In genomic region chr5:151174612-151175101, GRCh38 we compare ENCODE assay signal across 12 cellular contexts. TPM values are rescaled to one million over a fixed set of nuclear protein-coding genes. Genes with fewer than 3 reads are reported as not detected.
DNase-seq lines count a peak whose midpoint lies in the region; TF ChIP-seq lines count a peak whose summit lies in the region.
"Had no signal": no experiment of that assay in that cellular context is flagged by ENCODE, and none has a peak within 500 bp of the region (broad histone marks: within the 10 kb centered on the region; RNA-seq: fewer than 3 reads in every experiment).

No MANE protein-coding gene starts in this region.

- DNase-seq in BE2C (peak; percentile 73), NCI-H1694 (lab: John Stamatoyannopoulos, UW) (peak; percentile 65), fibroblast of lung (ENCODE audit: low read depth in 2 of 2) (peak in 1 of 2 donors; percentile 15), trophoblast cell (peak; percentile 31 to 60), Karpas-422 (no peak), OCI-M2 (lab: John Stamatoyannopoulos, UW; ENCODE audit: unreplicated experiment) (no peak), cerebellum (ENCODE audit: low spot score) (no peak), NCI-H226 (no peak)
- DNase-seq: activated CD4-positive, alpha-beta memory T cell treated with anti-CD3 and anti-CD28 coated beads for 36 hours; HFFc6; midbrain had no signal

- H3K4me2 ChIP-seq in fibroblast of lung (ENCODE audit: extremely low read depth, insufficient read depth, low read length) (peak overlapping the region; percentile 63), trophoblast cell (ENCODE audit: low read length) (no peak overlapping the region), Karpas-422 (ENCODE audit: low read depth, low read length, poor library complexity, severe bottlenecking) (no peak overlapping the region)
- H3K4me2 ChIP-seq: BLaER1 treated with 17β-estradiol and CSF1 and Interleukin-3, amounts not matched to agents 10 nM and 100 nM had no signal

- H2BK120ac ChIP-seq in trophoblast cell (ENCODE audit: insufficient read depth, low read length, poor library complexity): no peak overlapping the region

- no peak overlapping the region for H3K4ac ChIP-seq in trophoblast cell (ENCODE audit: low read depth, low read length)

- H3K18ac ChIP-seq in trophoblast cell (ENCODE audit: low read length): no peak overlapping the region

- H3K14ac ChIP-seq in trophoblast cell (ENCODE audit: low read length): no peak overlapping the region

- peak overlapping the region; percentile 36 for H2AFZ ChIP-seq in fibroblast of lung (ENCODE audit: low read length)
- no peak overlapping the region for H2AFZ ChIP-seq in trophoblast cell (ENCODE audit: insufficient read depth, low read length, poor library complexity)
- H2AFZ ChIP-seq in Karpas-422 (ENCODE audit: low read length): no peak overlapping the region

- H4K91ac ChIP-seq in trophoblast cell (ENCODE audit: low read depth, low read length): no peak overlapping the region

- no peak for TF ChIP-seq CTCF in BE2C (IDR thresholded peaks at IDR 0.05; ENCODE audit: low read depth, low read length)
- TF ChIP-seq CTCF in fibroblast of lung (conservative IDR thresholded peaks at IDR 0.05 in 1 of 2, IDR thresholded peaks at IDR 0.05 in 1 of 2; ENCODE audit: low read depth in 1 of 2, low read length in 2 of 2): no peak

- no peaks in the 10 kb centered on the region for H3K36me3 ChIP-seq in BE2C
- H3K36me3 ChIP-seq in fibroblast of lung (ENCODE audit: control insufficient read depth, insufficient read depth, low read length): no peaks in the 10 kb centered on the region
- no peaks in the 10 kb centered on the region for H3K36me3 ChIP-seq in trophoblast cell (ENCODE audit: control insufficient read depth in 1 of 2, insufficient read depth in 2 of 2, low read length in 2 of 2)
- H3K36me3 ChIP-seq in Karpas-422 (ENCODE audit: insufficient read depth, low read length): peaks cover 31% of the 10 kb centered on the region

- H3K79me2 ChIP-seq in fibroblast of lung (ENCODE audit: control insufficient read depth, insufficient read depth, low read length) (no peaks in the 10 kb centered on the region), trophoblast cell (ENCODE audit: control insufficient read depth, insufficient read depth, low read length, poor library complexity) (no peaks in the 10 kb centered on the region), Karpas-422 (ENCODE audit: low read length) (no peaks in the 10 kb centered on the region)

- no peak overlapping the region for H2BK12ac ChIP-seq in trophoblast cell (ENCODE audit: low read length)

- no peak overlapping the region for H2BK5ac ChIP-seq in trophoblast cell (ENCODE audit: low read depth, low read length, poor library complexity)

- no CpG with 5 or more reads among the region's 15 CpGs for WGBS in trophoblast cell (ENCODE audit: extremely low coverage, insufficient coverage, insufficient read length)

- H2AK5ac ChIP-seq in trophoblast cell (ENCODE audit: low read length): no peak overlapping the region

- H3K27ac ChIP-seq in fibroblast of lung (ENCODE audit: insufficient read depth, low read length) (no peak overlapping the region), trophoblast cell (ENCODE audit: low read depth, low read length) (no peak overlapping the region), Karpas-422 (ENCODE audit: low read length) (no peak overlapping the region)
- H3K27ac ChIP-seq: BLaER1 treated with 17β-estradiol and CSF1 and Interleukin-3, amounts not matched to agents 10 nM and 100 nM had no signal

- H3K9me3 ChIP-seq in BE2C (no peaks in the 10 kb centered on the region), fibroblast of lung (ENCODE audit: control insufficient read depth, insufficient read depth, low read depth, low read length) (no peaks in the 10 kb centered on the region), trophoblast cell (ENCODE audit: insufficient read depth, low read depth, low read length) (peaks cover 1% of the 10 kb centered on the region), Karpas-422 (ENCODE audit: low read length) (no peaks in the 10 kb centered on the region)
- H3K9me3 ChIP-seq: BLaER1 treated with 17β-estradiol and CSF1 and Interleukin-3, amounts not matched to agents 10 nM and 100 nM had no signal

- H4K12ac ChIP-seq in trophoblast cell (ENCODE audit: low read depth, low read length): no peak overlapping the region

- H3K4me3 ChIP-seq in BE2C (ENCODE audit: low read depth, low read length) (peak overlapping the region; percentile 48), fibroblast of lung (replicated peaks in 1 of 4; ENCODE audit: control extremely low read depth in 1 of 4, insufficient read depth in 1 of 4, low read depth in 3 of 4, low read length in 4 of 4) (peak overlapping the region in 1 of 4 experiments; percentile 3), trophoblast cell (ENCODE audit: low read depth, low read length) (no peak overlapping the region), Karpas-422 (ENCODE audit: low read length) (no peak overlapping the region)
- H3K4me3 ChIP-seq: BLaER1 treated with 17β-estradiol and CSF1 and Interleukin-3, amounts not matched to agents 10 nM and 100 nM had no signal

- H4K8ac ChIP-seq in trophoblast cell (ENCODE audit: low read depth, low read length): no peak overlapping the region

- H3K4me1 ChIP-seq in BE2C (no peaks in the 10 kb centered on the region), fibroblast of lung (ENCODE audit: control insufficient read depth, extremely low read depth, insufficient read depth, low read length) (no peaks in the 10 kb centered on the region), trophoblast cell (ENCODE audit: control insufficient read depth in 1 of 2, insufficient read depth in 2 of 2, low read length in 2 of 2) (no peaks in the 10 kb centered on the region), Karpas-422 (ENCODE audit: low read length) (peaks cover 49% of the 10 kb centered on the region)

- H3K27me3 ChIP-seq in BE2C (no peaks in the 10 kb centered on the region), fibroblast of lung (ENCODE audit: control insufficient read depth, insufficient read depth, low read length) (peaks cover 3% of the 10 kb centered on the region), trophoblast cell (ENCODE audit: insufficient read depth, low read length) (no peaks in the 10 kb centered on the region), Karpas-422 (ENCODE audit: low read length) (no peaks in the 10 kb centered on the region)
- H3K27me3 ChIP-seq: BLaER1 treated with 17β-estradiol and CSF1 and Interleukin-3, amounts not matched to agents 10 nM and 100 nM had no signal

- H3K9me2 ChIP-seq in Karpas-422 (replicated peaks; ENCODE audit: insufficient read depth, low read length): no peaks in the 10 kb centered on the region

- H3K9ac ChIP-seq in fibroblast of lung (ENCODE audit: insufficient read depth, low read length) (no peak overlapping the region), trophoblast cell (ENCODE audit: low read length) (no peak overlapping the region), Karpas-422 (ENCODE audit: low read length) (no peak overlapping the region)
- H3K9ac ChIP-seq: BLaER1 treated with 17β-estradiol and CSF1 and Interleukin-3, amounts not matched to agents 10 nM and 100 nM had no signal

- H3K79me1 ChIP-seq in trophoblast cell (ENCODE audit: low read length): no peaks in the 10 kb centered on the region

- no peak overlapping the region for H3K23ac ChIP-seq in trophoblast cell (ENCODE audit: low read length)

- H4K20me1 ChIP-seq in fibroblast of lung (ENCODE audit: control insufficient read depth, extremely low read depth, insufficient read depth, low read length) (no peaks in the 10 kb centered on the region), Karpas-422 (ENCODE audit: insufficient read depth, low read depth, low read length) (no peaks in the 10 kb centered on the region)
- H4K20me1 ChIP-seq: BLaER1 treated with 17β-estradiol and CSF1 and Interleukin-3, amounts not matched to agents 10 nM and 100 nM had no signal

RNA-seq across cellular contexts. Expression of gene ANXA6, which starts 17.1 kb away (rescaled TPM):
- 114 TPM for polyA plus RNA-seq in BE2C (2012; ENCODE audit: insufficient read depth, insufficient read length, low read depth)
- total RNA-seq in fibroblast of lung (430 and 615 TPM in 2 replicates), cerebellum (80.7 TPM)
- polyA plus RNA-seq in fibroblast of lung: 421 and 591 TPM in 2 replicates
- 503 and 689 TPM in 2 replicates for polyA plus RNA-seq in fibroblast of lung (2012)
- polyA minus RNA-seq in fibroblast of lung (ENCODE audit: low replicate concordance): 567 and 955 TPM in 2 replicates
- polyA plus RNA-seq in trophoblast cell (2013): 81.4 and 88.5 TPM in 2 replicates
- 277 and 387 TPM in 2 replicates for total RNA-seq in Karpas-422 (2014; rRNA removed; shearing (Covaris generic); ENCODE audit: low replicate concordance)

RNA-seq across cellular contexts. Expression of gene CCDC69, which starts 49.2 kb away (rescaled TPM):
- 0.12 TPM for polyA plus RNA-seq in BE2C (2012; ENCODE audit: insufficient read depth, insufficient read length, low read depth)
- 4.0 and 6.4 TPM in 2 replicates for total RNA-seq in fibroblast of lung
- polyA plus RNA-seq in fibroblast of lung: 1.5 and 2.3 TPM in 2 replicates
- polyA plus RNA-seq in fibroblast of lung (2012): 1.1 and 1.9 TPM in 2 replicates
- polyA minus RNA-seq in fibroblast of lung (ENCODE audit: low replicate concordance): 2.8 TPM in 1 of 2 replicates, not detected in the other
- 9.9 and 10.2 TPM in 2 replicates for polyA plus RNA-seq in trophoblast cell (2013)
- total RNA-seq in Karpas-422 (2014; rRNA removed; shearing (Covaris generic); ENCODE audit: low replicate concordance): 241 and 291 TPM in 2 replicates
- total RNA-seq in cerebellum: 0.36 TPM

Comparison
In these comparisons a context has a peak if more than half of its experiments do, and no peak if none do; other contexts are left out.
1. DNase-seq: peak in BE2C (single experiment), NCI-H1694 (single experiment) and trophoblast cell (2 of 2); none in Karpas-422 (single experiment), OCI-M2 (single experiment), cerebellum (single experiment) and NCI-H226 (single experiment).
2. RNA of gene CCDC69, which starts 49.2 kb away (total RNA-seq): 241 to 291 TPM in Karpas-422; 4.0 to 6.4 TPM in fibroblast of lung and 0.36 TPM in cerebellum (single experiment); every median in the first group is over 10 times any median in the second.